18 cellular contexts compared by ENCODE assay signal in genomic region chr1:40762144-40762923, GRCh38. TPM values are rescaled to one million over a fixed set of nuclear protein-coding genes. Genes with fewer than 3 reads are reported as not detected.
DNase-seq lines count a peak whose midpoint lies in the region; ATAC-seq, FAIRE-seq and TF ChIP-seq lines count a peak whose summit lies in the region.
"Had no signal": no experiment of that assay in that cellular context is flagged by ENCODE, and none has a peak within 500 bp of the region (broad histone marks: within the 10 kb centered on the region; RNA-seq: fewer than 3 reads in every experiment).

No MANE protein-coding gene starts in this region.

- CTCF ChIA-PET in GM10248 (lab: Yijun Ruan, JAX), result interaction anchor here (0.8 to 15.4 kb wide), 2 partner anchors 12 to 28 kb away, joined by 3 to 232 read pairs; no protein-coding TSS in a partner anchor

- H3K9me3 Mint-ChIP-seq in GM23338, result no peaks in the 10 kb centered on the region

- peaks cover 0 to 43% (median 4%) of the 10 kb centered on the region in 3 donors for H3K4me1 ChIP-seq in gastroesophageal sphincter
- H3K4me1 ChIP-seq in stomach, result peaks cover 0 to 30% (median 16%) of the 10 kb centered on the region in 4 donors
- H3K4me1 ChIP-seq in GM23338 (ENCODE audit: insufficient read depth), result no peaks in the 10 kb centered on the region
- H3K4me1 ChIP-seq: lower lobe of right lung had no signal

- no peak overlapping the region for H3K4me2 ChIP-seq in GM23338

- H3K9me3 ChIP-seq in gastroesophageal sphincter, result no peaks in the 10 kb centered on the region
- H3K9me3 ChIP-seq in stomach, result no peaks in the 10 kb centered on the region
- H3K9me3 ChIP-seq: lower lobe of right lung had no signal

- H3K79me2 ChIP-seq in GM23338 (replicated peaks; ENCODE audit: insufficient read depth), result no peaks in the 10 kb centered on the region

- TF ChIP-seq CTCF in GM10248 (IDR thresholded peaks at IDR 0.05; ENCODE audit: control extremely low read depth, extremely low read depth, low read depth, missing control alignments) (no peak), gastroesophageal sphincter (IDR thresholded peaks at IDR 0.05) (no peak), stomach (IDR thresholded peaks at IDR 0.05) (no peak), GM23338 (conservative IDR thresholded peaks at IDR 0.05; ENCODE audit: low read depth in 2 of 2) (no peak)

- H3K27ac ChIP-seq in gastroesophageal sphincter, result peak overlapping the region in 3 of 4 donors; percentile 56 to 87 (median 79)
- H3K27ac ChIP-seq in stomach, result peak overlapping the region in 1 of 5 donors; percentile 10
- no peak overlapping the region for H3K27ac ChIP-seq in GM23338 (ENCODE audit: low read depth)
- H3K27ac ChIP-seq: lower lobe of right lung had no signal

- DNase-seq in GM10248 (ENCODE audit: extremely low spot score) (peak; percentile 56), GM18507 (ENCODE audit: extremely low spot score, insufficient read length, low read depth) (no peak), stomach (no peak), D341Med (ENCODE audit: low spot score) (no peak), GM23338 (ENCODE audit: low spot score) (no peak), HuH-7 (ENCODE audit: low spot score) (no peak)
- DNase-seq: activated CD4-positive, alpha-beta T cell treated with anti-CD3 and anti-CD28 coated beads, Interleukin-2, amount 50 U/mL, for 4 hours; activated naive CD4-positive, alpha-beta T cell treated with anti-CD3 and anti-CD28 coated beads, Interleukin-2, amount 50 U/mL, for 16 hours; effector CD8-positive, alpha-beta T cell; lower lobe of right lung; MV-4-11; NCI-H2081 treated with DMSO at 0.1 percent for 48 hours; T1000 had no signal

- ATAC-seq in HG03432 (IDR thresholded peaks at IDR 0.05; ENCODE audit: unreplicated experiment), result peak; percentile 59
- no peak for ATAC-seq in gastroesophageal sphincter
- ATAC-seq in GM23338, result no peak
- ATAC-seq: lower lobe of right lung, Right ventricle myocardium inferior had no signal

- no peak overlapping the region for H2AFZ ChIP-seq in GM23338

- H3K27ac Mint-ChIP-seq in GM23338, result no peak overlapping the region

- no peaks in the 10 kb centered on the region for H3K9me2 ChIP-seq in GM23338 (ENCODE audit: insufficient read depth)

- H3K36me3 ChIP-seq in gastroesophageal sphincter, result peaks cover 0 to 95% of the 10 kb centered on the region in 2 donors
- peaks cover 68 to 100% (median 98%) of the 10 kb centered on the region in 4 donors for H3K36me3 ChIP-seq in stomach
- H3K36me3 ChIP-seq in GM23338 (ENCODE audit: insufficient read depth), result peaks cover 28% of the 10 kb centered on the region

- no peak overlapping the region for H3K4me3 ChIP-seq in gastroesophageal sphincter
- no peak overlapping the region for H3K4me3 ChIP-seq in stomach
- H3K4me3 ChIP-seq in GM23338, result no peak overlapping the region
- H3K4me3 ChIP-seq: lower lobe of right lung had no signal

- 74 to 80% methylated on average over 5 to 7 of the region's 7 CpGs for WGBS in gastroesophageal sphincter (ENCODE audit: low coverage in 1 of 2), 2 donors
- 78 to 83% (median 81%) methylated on average over 7 of the region's 7 CpGs for WGBS in stomach, 5 donors

- peaks cover 8% of the 10 kb centered on the region for H4K20me1 ChIP-seq in GM23338 (replicated peaks; ENCODE audit: insufficient read depth)

- no peaks in the 10 kb centered on the region for H3K4me1 Mint-ChIP-seq in GM23338

- intact Hi-C loops in stomach (cut with DNase I; ENCODE audit: low total_unique reads), result no loop called here

- H3K27me3 Mint-ChIP-seq in GM23338 (ENCODE audit: insufficient read depth, low read depth, poor library complexity), result peaks cover 2% of the 10 kb centered on the region

- H3K27me3 ChIP-seq in gastroesophageal sphincter (no peaks in the 10 kb centered on the region), stomach (no peaks in the 10 kb centered on the region), GM23338 (ENCODE audit: insufficient read depth) (no peaks in the 10 kb centered on the region)

- TF ChIP-seq POLR2A in gastroesophageal sphincter (IDR thresholded peaks at IDR 0.05) (no peak), stomach (IDR thresholded peaks at IDR 0.05) (no peak)

- no peak overlapping the region for H3K4me3 Mint-ChIP-seq in GM23338

- peaks cover 79% of the 10 kb centered on the region for H3K36me3 Mint-ChIP-seq in GM23338 (ENCODE audit: low read depth)

- FAIRE-seq in GM18507 (lab: Jason Lieb, UNC), result peak; percentile 62
- FAIRE-seq: bronchial epithelial cell had no signal

- POLR2A ChIA-PET in GM10248 (lab: Yijun Ruan, JAX), result no interaction called here

- H3F3A ChIP-seq in GM23338 (replicated peaks; ENCODE audit: low read depth), result no peaks in the 10 kb centered on the region

- no peak for TF ChIP-seq EP300 in gastroesophageal sphincter (IDR thresholded peaks at IDR 0.05)
- TF ChIP-seq EP300 in stomach (IDR thresholded peaks at IDR 0.05), result no peak

TF ChIP-seq in GM23338, 12 proteins besides CTCF, POLR2A, EP300 and RAD21 (continues in another document):
- TF ChIP-seq POLR2AphosphoS5 (IDR thresholded peaks at IDR 0.05; ENCODE audit: low read depth) (no peak), ZNF114 (CRISPR knock-in tag; IDR thresholded peaks at IDR 0.05) (no peak), NANOG (IDR thresholded peaks at IDR 0.05; ENCODE audit: borderline replicate concordance) (no peak), CREB1 (CRISPR knock-in tag; IDR thresholded peaks at IDR 0.05; ENCODE audit: low read depth) (no peak), EZH2 (IDR thresholded peaks at IDR 0.05; ENCODE audit: low read depth, unreplicated experiment) (no peak), ETS1 (IDR thresholded peaks at IDR 0.05) (no peak), STAT1 (IDR thresholded peaks at IDR 0.05; ENCODE audit: unreplicated experiment) (no peak), REST (IDR thresholded peaks at IDR 0.05; ENCODE audit: unreplicated experiment) (no peak), ZNF331 (CRISPR knock-in tag; IDR thresholded peaks at IDR 0.05; ENCODE audit: low read depth) (no peak), EZH2phosphoT487 (IDR thresholded peaks at IDR 0.05; ENCODE audit: unreplicated experiment) (no peak), JUNB (IDR thresholded peaks at IDR 0.05; ENCODE audit: unreplicated experiment) (no peak)

RNA-seq across cellular contexts. Expression of gene KCNQ4, which starts 21.3 kb away (rescaled TPM):
- total RNA-seq in gastroesophageal sphincter (10 to 100 TPM in 3 of 4 donors, 1 to 10 TPM in 1; 6.1 to 25.5 (median 10.2) TPM), stomach (1 to 10 TPM in 2 of 5 donors, under 1 TPM in 2, not detected in 1; 0.55 to 7.6 (median 2.5) TPM)
- polyA plus RNA-seq in stomach (1 to 10 TPM in 1 of 3 donors, under 1 TPM in 2; 0.31 to 2.2 (median 0.56) TPM), GM23338 (2016; fragmentation: Nextera tagmentation; extraction: Ambion mirVana) (1.3 and 2.0 TPM in 2 replicates)
- total RNA-seq in GM23338 (2014; rRNA removed; shearing (Covaris generic)), result 2.9 and 3.0 TPM in 2 replicates
- polyA plus RNA-seq: neural cell had no signal
